16 cellular contexts compared by ENCODE assay signal in the genomic region with DNA sequence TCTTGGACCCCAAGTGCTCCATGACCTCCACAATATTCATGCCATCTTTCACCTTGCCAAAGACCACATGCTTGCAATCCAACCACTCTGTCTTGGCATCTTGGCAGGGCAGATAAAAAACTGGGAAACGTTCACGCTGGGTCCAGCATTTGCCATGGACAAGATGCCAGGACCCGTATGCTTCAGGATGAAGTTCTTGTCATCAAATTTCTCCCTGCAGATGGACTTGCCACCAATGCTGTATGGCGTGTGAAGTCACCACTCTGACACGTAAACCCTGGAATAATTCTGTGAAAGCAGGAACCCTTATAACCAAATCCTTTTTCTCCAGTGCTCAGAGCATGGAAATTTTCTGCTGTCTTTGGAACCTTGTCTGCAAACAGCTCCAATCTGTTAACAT. TPM values are rescaled to one million over a fixed set of nuclear protein-coding genes. Genes with fewer than 3 reads are reported as not detected.
DNase-seq lines count a peak whose midpoint lies in the region; ATAC-seq and TF ChIP-seq lines count a peak whose summit lies in the region.
"Had no signal": no experiment of that assay in that cellular context is flagged by ENCODE, and none has a peak within 500 bp of the region (broad histone marks: within the 10 kb centered on the region; RNA-seq: fewer than 3 reads in every experiment).

No MANE protein-coding gene starts in this region.

- peaks cover 83% of the 10 kb centered on the region for H3K36me3 Mint-ChIP-seq in activated T-cell treated with anti-CD3 and anti-CD28 coated beads, Interleukin-2, amount 50 U/mL, for 24 hours (ENCODE audit: low read depth)
- H3K36me3 Mint-ChIP-seq in activated T-cell treated with anti-CD3 and anti-CD28 coated beads, Interleukin-2, amount 50 U/mL, for 4 hours (ENCODE audit: insufficient read depth) = peaks cover 47% of the 10 kb centered on the region
- H3K36me3 Mint-ChIP-seq in CD4-positive, alpha-beta T cell (ENCODE audit: low read depth) = peaks cover 88% of the 10 kb centered on the region
- H3K36me3 Mint-ChIP-seq in Caco-2 (ENCODE audit: insufficient read depth, unreplicated experiment) = peaks cover 94% of the 10 kb centered on the region
- H3K36me3 Mint-ChIP-seq: IgD-negative memory B cell had no signal

- H3K27me3 ChIP-seq in CD4-positive, alpha-beta T cell (ENCODE audit: control insufficient read depth, insufficient read depth, low read length) = no peaks in the 10 kb centered on the region
- H3K27me3 ChIP-seq in Caco-2 (replicated peaks; ENCODE audit: control insufficient read depth, insufficient read depth, low read length) (no peaks in the 10 kb centered on the region), esophagus muscularis mucosa (no peaks in the 10 kb centered on the region), colonic mucosa (no peaks in the 10 kb centered on the region), osteoblast (ENCODE audit: insufficient read depth, low read length) (no peaks in the 10 kb centered on the region)

- intact Hi-C loops in CD4-positive, alpha-beta T cell (cut with DNase I, micrococcal nuclease) = loop anchor here in 1 of 2 experiments (5.0 kb wide), 1 partner anchor 33 kb away; a partner anchor contains a TSS
- intact Hi-C loops in Caco-2 (cut with micrococcal nuclease; ENCODE audit: unreplicated experiment) (loop anchor here (10.0 kb wide), 1 partner anchor 111 kb away; a partner anchor contains a TSS), esophagus muscularis mucosa (cut with DNase I) (no loop called here), colonic mucosa (cut with DNase I) (no loop called here)

- H3K9me3 ChIP-seq in CD4-positive, alpha-beta T cell (ENCODE audit: control insufficient read depth, low read length) = no peaks in the 10 kb centered on the region
- H3K9me3 ChIP-seq in Caco-2 (no peaks in the 10 kb centered on the region), esophagus muscularis mucosa (no peaks in the 10 kb centered on the region), colonic mucosa (no peaks in the 10 kb centered on the region), osteoblast (ENCODE audit: low read depth, low read length) (no peaks in the 10 kb centered on the region)

- 94% methylated on average over 5 of the region's 5 CpGs for WGBS in esophagus muscularis mucosa

- H3K4me1 ChIP-seq in Caco-2 (peaks cover 34% of the 10 kb centered on the region), esophagus muscularis mucosa (peaks cover 0 to 6% (median 2%) of the 10 kb centered on the region in 4 donors), colonic mucosa (no peaks in the 10 kb centered on the region), osteoblast (ENCODE audit: insufficient read depth, low read length) (no peaks in the 10 kb centered on the region)

- H2AFZ ChIP-seq in osteoblast (ENCODE audit: low read length) = no peak overlapping the region

- H3K36me3 ChIP-seq in Caco-2 (ENCODE audit: control insufficient read depth, insufficient read depth, low read length) (peaks cover 4% of the 10 kb centered on the region), esophagus muscularis mucosa (peaks cover 47 to 92% (median 71%) of the 10 kb centered on the region in 4 donors), colonic mucosa (peaks cover 22% of the 10 kb centered on the region), osteoblast (ENCODE audit: insufficient read depth, low read length) (peaks cover 52% of the 10 kb centered on the region)

- H3K4me3 Mint-ChIP-seq in activated T-cell treated with anti-CD3 and anti-CD28 coated beads, Interleukin-2, amount 50 U/mL, for 24 hours = no peak overlapping the region
- no peak overlapping the region for H3K4me3 Mint-ChIP-seq in activated T-cell treated with anti-CD3 and anti-CD28 coated beads, Interleukin-2, amount 50 U/mL, for 4 hours
- no peak overlapping the region for H3K4me3 Mint-ChIP-seq in CD4-positive, alpha-beta T cell
- no peak overlapping the region for H3K4me3 Mint-ChIP-seq in Caco-2 (ENCODE audit: unreplicated experiment)
- H3K4me3 Mint-ChIP-seq: IgD-negative memory B cell had no signal

- TF ChIP-seq CTCF in CD4-positive, alpha-beta T cell (IDR thresholded peaks at IDR 0.05) = no peak
- TF ChIP-seq CTCF in Caco-2 (IDR thresholded peaks at IDR 0.05; ENCODE audit: insufficient read depth in 1 of 2, low read depth in 1 of 2, low read length in 1 of 2, severe bottlenecking in 1 of 2, unreplicated experiment in 1 of 2) = no peak
- no peak for TF ChIP-seq CTCF in esophagus muscularis mucosa (IDR thresholded peaks at IDR 0.05)
- TF ChIP-seq CTCF in colonic mucosa (IDR thresholded peaks at IDR 0.05) = no peak
- TF ChIP-seq CTCF in osteoblast (IDR thresholded peaks at IDR 0.05; ENCODE audit: extremely low read depth, low read depth, low read length) = no peak

- no peak for TF ChIP-seq EP300 in esophagus muscularis mucosa (IDR thresholded peaks at IDR 0.05)

- no peaks in the 10 kb centered on the region for H3K27me3 Mint-ChIP-seq in activated T-cell treated with anti-CD3 and anti-CD28 coated beads, Interleukin-2, amount 50 U/mL, for 24 hours
- H3K27me3 Mint-ChIP-seq in activated T-cell treated with anti-CD3 and anti-CD28 coated beads, Interleukin-2, amount 50 U/mL, for 4 hours (ENCODE audit: low read depth) = no peaks in the 10 kb centered on the region
- no peaks in the 10 kb centered on the region for H3K27me3 Mint-ChIP-seq in CD4-positive, alpha-beta T cell
- H3K27me3 Mint-ChIP-seq in Caco-2 (ENCODE audit: insufficient read depth, unreplicated experiment) = no peaks in the 10 kb centered on the region
- H3K27me3 Mint-ChIP-seq: IgD-negative memory B cell had no signal

- TF ChIP-seq POLR2A in esophagus muscularis mucosa (IDR thresholded peaks at IDR 0.05; ENCODE audit: low read depth) = no peak

- peaks cover 48% of the 10 kb centered on the region for H3K4me1 Mint-ChIP-seq in activated T-cell treated with anti-CD3 and anti-CD28 coated beads, Interleukin-2, amount 50 U/mL, for 24 hours (ENCODE audit: low read depth)
- peaks cover 38% of the 10 kb centered on the region for H3K4me1 Mint-ChIP-seq in activated T-cell treated with anti-CD3 and anti-CD28 coated beads, Interleukin-2, amount 50 U/mL, for 4 hours (ENCODE audit: low read depth)
- peaks cover 58% of the 10 kb centered on the region for H3K4me1 Mint-ChIP-seq in CD4-positive, alpha-beta T cell (ENCODE audit: low read depth)
- peaks cover 22% of the 10 kb centered on the region for H3K4me1 Mint-ChIP-seq in Caco-2 (ENCODE audit: low read depth, unreplicated experiment)

- CTCF ChIA-PET in CD4-positive, alpha-beta T cell (lab: Charles Lee) = interaction anchor here (0.7 to 1.4 kb wide), 3 partner anchors 12 to 135 kb away, joined by 3 read pairs; no protein-coding TSS in a partner anchor
- CTCF ChIA-PET in Caco-2 (lab: Charles Lee) = no interaction called here

- BruUV-seq in Caco-2 (replicated peaks; lab: Mats Ljungman, UMichigan) = no TSS peak

- H4K20me1 ChIP-seq in osteoblast (ENCODE audit: insufficient read depth, low read length) = no peaks in the 10 kb centered on the region

- no peak overlapping the region for H3K9ac ChIP-seq in colonic mucosa (ENCODE audit: low read depth in 2 of 2, low read length in 2 of 2)

- no peaks in the 10 kb centered on the region for H3K79me2 ChIP-seq in osteoblast (ENCODE audit: insufficient read depth, low read length)

- no peaks in the 10 kb centered on the region for H3K9me3 Mint-ChIP-seq in activated T-cell treated with anti-CD3 and anti-CD28 coated beads, Interleukin-2, amount 50 U/mL, for 24 hours
- no peaks in the 10 kb centered on the region for H3K9me3 Mint-ChIP-seq in activated T-cell treated with anti-CD3 and anti-CD28 coated beads, Interleukin-2, amount 50 U/mL, for 4 hours
- no peaks in the 10 kb centered on the region for H3K9me3 Mint-ChIP-seq in CD4-positive, alpha-beta T cell
- H3K9me3 Mint-ChIP-seq in Caco-2 (ENCODE audit: unreplicated experiment) = no peaks in the 10 kb centered on the region
- H3K9me3 Mint-ChIP-seq: IgD-negative memory B cell had no signal

- no peak overlapping the region for H3K4me3 ChIP-seq in Caco-2 (ENCODE audit: low read depth, low read length)
- H3K4me3 ChIP-seq in esophagus muscularis mucosa = no peak overlapping the region
- H3K4me3 ChIP-seq in colonic mucosa = no peak overlapping the region
- H3K4me3 ChIP-seq in osteoblast (ENCODE audit: insufficient read depth, low read length) = no peak overlapping the region

- no peak overlapping the region for H3K4me2 ChIP-seq in osteoblast (ENCODE audit: insufficient read depth, low read length)

- no peak for DNase-seq in activated T-cell treated with anti-CD3 and anti-CD28 coated beads, Interleukin-2, amount 50 U/mL, for 24 hours
- no peak for DNase-seq in activated T-cell treated with anti-CD3 and anti-CD28 coated beads, Interleukin-2, amount 50 U/mL, for 4 hours
- DNase-seq in CD4-positive, alpha-beta T cell = no peak
- DNase-seq in Caco-2 = no peak
- peak; percentile 42 for DNase-seq in esophagus muscularis mucosa (ENCODE audit: extremely low spot score)
- no peak for DNase-seq in colonic mucosa
- DNase-seq in EL = no peak
- no peak for DNase-seq in osteoblast (ENCODE audit: insufficient read length, low spot score, missing footprints)
- DNase-seq: ACHN, DMS153, GOT3, NCI-H187 treated with DMSO at 0.1 percent for 48 hours, NCI-H446 treated with DMSO at 0.1 percent for 48 hours, NCI-H748 treated with DMSO at 0.1 percent for 48 hours, PC-3 had no signal

- POLR2A ChIA-PET in CD4-positive, alpha-beta T cell (lab: Charles Lee) = interaction anchor here (1.1 to 2.0 kb wide), 3 partner anchors 13 to 21 kb away, joined by 3 to 4 read pairs (median 3); no protein-coding TSS in a partner anchor
- POLR2A ChIA-PET in Caco-2 (lab: Charles Lee) = no interaction called here

- no peak overlapping the region for H3K27ac ChIP-seq in CD4-positive, alpha-beta T cell (ENCODE audit: low read depth, low read length)
- H3K27ac ChIP-seq in esophagus muscularis mucosa (replicated peaks in 1 of 4) (no peak overlapping the region), colonic mucosa (no peak overlapping the region), osteoblast (ENCODE audit: low read depth, low read length) (no peak overlapping the region)

- ATAC-seq in activated T-cell treated with anti-CD3 and anti-CD28 coated beads, Interleukin-2, amount 50 U/mL, for 4 hours = no peak
- ATAC-seq in CD4-positive, alpha-beta T cell (ENCODE audit: poor library complexity) = no peak
- ATAC-seq: PC-3 had no signal

- H3K27ac Mint-ChIP-seq in activated T-cell treated with anti-CD3 and anti-CD28 coated beads, Interleukin-2, amount 50 U/mL, for 24 hours = peak overlapping the region; percentile 59
- peak overlapping the region; percentile 44 for H3K27ac Mint-ChIP-seq in CD4-positive, alpha-beta T cell
- H3K27ac Mint-ChIP-seq in Caco-2 (ENCODE audit: unreplicated experiment) = peak overlapping the region; percentile 45

RNA-seq across cellular contexts. Expression of a gene that starts 21.5 kb away (rescaled TPM):
- total RNA-seq in activated T-cell treated with anti-CD3 and anti-CD28 coated beads, Interleukin-2, amount 50 U/mL, for 4 hours = 10 to 100 TPM; 59.9 to 64.4 (median 61.2) TPM
- 10 to 100 TPM; 39.4 to 46.8 TPM for total RNA-seq in CD4-positive, alpha-beta T cell
- 110 and 120 TPM in 2 replicates for total RNA-seq in Caco-2 (2022)
- total RNA-seq in esophagus muscularis mucosa = 10 to 100 TPM; 25.7 to 35.8 (median 29.0) TPM
- total RNA-seq in colonic mucosa = 10 to 100 TPM; 58.3 to 71.1 TPM
- 43.4 and 45.1 TPM in 2 replicates for total RNA-seq in osteoblast

RNA-seq across cellular contexts. Expression of a gene that starts 34.4 kb away (rescaled TPM):
- total RNA-seq in activated T-cell treated with anti-CD3 and anti-CD28 coated beads, Interleukin-2, amount 50 U/mL, for 4 hours = 10 to 100 TPM; 27.3 to 33.3 (median 27.3) TPM
- 100 to 1,000 TPM; 139 to 150 TPM for total RNA-seq in CD4-positive, alpha-beta T cell
- 96.8 and 101 TPM in 2 replicates for total RNA-seq in Caco-2 (2022)
- total RNA-seq in esophagus muscularis mucosa = 10 to 100 TPM; 29.5 to 66.6 (median 40.0) TPM
- total RNA-seq in colonic mucosa = 10 to 100 TPM; 39.6 to 54.8 TPM
- 70.1 and 73.1 TPM in 2 replicates for total RNA-seq in osteoblast
